Comparison of ENCODE assay signal across 22 cellular contexts in genomic region chr5:156482816-156483215, GRCh38.
"Had no signal": no experiment of that assay in that cellular context is flagged by ENCODE, and none has a peak within 500 bp of the region (broad histone marks: within the 10 kb centered on the region; RNA-seq: fewer than 3 reads in every experiment).

No MANE protein-coding gene starts in this region.

- H3K9me3 ChIP-seq: esophagus muscularis mucosa, neutrophil, psoas muscle, thoracic aorta, transverse colon had no signal

- H3K4me1 ChIP-seq: lower lobe of right lung, stomach, transverse colon had no signal

- H3K4me2 ChIP-seq: hepatocyte had no signal

- DNase-seq: effector memory CD4-positive, alpha-beta T cell; foreskin fibroblast; head of caudate nucleus; kidney; left cardiac atrium; left ventricle myocardium inferior; lower lobe of right lung; mesenchymal stem cell; midbrain; naive thymus-derived CD4-positive, alpha-beta T cell; psoas muscle; retina; stimulated activated CD4-positive, alpha-beta T cell treated with anti-CD3 and anti-CD28 coated beads, Interleukin-12 subunit alpha, Interleukin-12 subunit beta, amount 100 ng/mL, for 4 hours; stimulated activated naive CD4-positive, alpha-beta T cell; stomach; substantia nigra; transverse colon had no signal

- H3K36me3 ChIP-seq: esophagus muscularis mucosa, left ventricle myocardium inferior, lower lobe of right lung, neutrophil, stomach, thoracic aorta, transverse colon had no signal

- H2AFZ ChIP-seq: hepatocyte had no signal

- H3K27ac ChIP-seq: esophagus muscularis mucosa, hepatocyte, left ventricle myocardium inferior, lower lobe of right lung, neutrophil, skin epidermis, stomach, thoracic aorta, transverse colon had no signal

- H3K27me3 ChIP-seq: esophagus muscularis mucosa, hepatocyte, neutrophil, stomach, transverse colon had no signal

- H3K4me3 ChIP-seq: esophagus muscularis mucosa, hepatocyte, left ventricle myocardium inferior, lower lobe of right lung, psoas muscle, skin epidermis, stomach, thoracic aorta, transverse colon had no signal

- H3K79me2 ChIP-seq: hepatocyte had no signal
